ENCODE assay signal across 2 cellular contexts in the genomic region with DNA sequence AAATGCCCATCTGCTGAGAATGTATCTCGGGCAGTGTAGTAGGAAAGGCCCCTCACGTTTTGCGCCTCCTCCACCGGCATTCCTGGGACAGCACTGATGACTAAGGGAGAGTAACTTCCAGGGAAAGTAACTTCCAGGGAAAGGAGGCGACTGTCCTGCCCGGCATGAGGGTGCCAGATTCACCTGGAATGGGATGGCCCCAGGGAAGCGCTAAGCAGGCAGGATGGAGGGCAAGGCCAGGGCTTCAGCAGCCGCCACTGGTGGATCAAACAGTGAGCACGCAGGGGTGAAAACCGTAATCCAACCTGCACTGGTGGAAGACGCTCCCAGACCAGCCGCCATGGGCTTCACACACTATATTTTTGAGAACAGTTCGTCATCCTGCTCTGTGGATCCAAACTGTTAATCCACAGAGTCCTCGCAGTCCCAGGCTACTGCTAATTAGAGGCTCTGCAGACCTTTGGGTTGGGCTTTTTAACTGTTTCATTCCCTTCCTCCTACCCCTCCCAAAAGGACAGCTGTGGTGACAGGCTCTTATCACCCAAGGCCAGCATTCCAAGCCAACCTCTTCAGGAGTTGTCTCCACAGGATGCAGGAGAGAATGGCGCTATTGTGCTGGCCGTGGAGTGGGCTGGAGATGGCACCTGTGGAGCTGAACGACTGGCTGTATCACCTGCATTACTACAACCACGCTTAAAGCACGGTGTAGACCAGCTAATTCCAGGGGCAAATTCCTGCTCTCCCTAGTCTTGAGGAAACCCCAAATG.
TF ChIP-seq lines count a peak whose summit lies in the region.

No MANE protein-coding gene starts in this region.

TF ChIP-seq in SK-N-SH, 30 proteins besides CTCF, POLR2A, EP300 and RAD21:
- TF ChIP-seq, protein P1, sequence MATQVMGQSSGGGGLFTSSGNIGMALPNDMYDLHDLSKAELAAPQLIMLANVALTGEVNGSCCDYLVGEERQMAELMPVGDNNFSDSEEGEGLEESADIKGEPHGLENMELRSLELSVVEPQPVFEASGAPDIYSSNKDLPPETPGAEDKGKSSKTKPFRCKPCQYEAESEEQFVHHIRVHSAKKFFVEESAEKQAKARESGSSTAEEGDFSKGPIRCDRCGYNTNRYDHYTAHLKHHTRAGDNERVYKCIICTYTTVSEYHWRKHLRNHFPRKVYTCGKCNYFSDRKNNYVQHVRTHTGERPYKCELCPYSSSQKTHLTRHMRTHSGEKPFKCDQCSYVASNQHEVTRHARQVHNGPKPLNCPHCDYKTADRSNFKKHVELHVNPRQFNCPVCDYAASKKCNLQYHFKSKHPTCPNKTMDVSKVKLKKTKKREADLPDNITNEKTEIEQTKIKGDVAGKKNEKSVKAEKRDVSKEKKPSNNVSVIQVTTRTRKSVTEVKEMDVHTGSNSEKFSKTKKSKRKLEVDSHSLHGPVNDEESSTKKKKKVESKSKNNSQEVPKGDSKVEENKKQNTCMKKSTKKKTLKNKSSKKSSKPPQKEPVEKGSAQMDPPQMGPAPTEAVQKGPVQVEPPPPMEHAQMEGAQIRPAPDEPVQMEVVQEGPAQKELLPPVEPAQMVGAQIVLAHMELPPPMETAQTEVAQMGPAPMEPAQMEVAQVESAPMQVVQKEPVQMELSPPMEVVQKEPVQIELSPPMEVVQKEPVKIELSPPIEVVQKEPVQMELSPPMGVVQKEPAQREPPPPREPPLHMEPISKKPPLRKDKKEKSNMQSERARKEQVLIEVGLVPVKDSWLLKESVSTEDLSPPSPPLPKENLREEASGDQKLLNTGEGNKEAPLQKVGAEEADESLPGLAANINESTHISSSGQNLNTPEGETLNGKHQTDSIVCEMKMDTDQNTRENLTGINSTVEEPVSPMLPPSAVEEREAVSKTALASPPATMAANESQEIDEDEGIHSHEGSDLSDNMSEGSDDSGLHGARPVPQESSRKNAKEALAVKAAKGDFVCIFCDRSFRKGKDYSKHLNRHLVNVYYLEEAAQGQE (IDR thresholded peaks at IDR 0.05; ENCODE audit: low read depth, low read length) = no peak
- no peak for TF ChIP-seq POLR2AphosphoS5 (IDR thresholded peaks at IDR 0.05; ENCODE audit: low read depth, low read length)

TF ChIP-seq in SK-N-SH treated with all-trans-retinoic acid at 6 μM for 48 hours, 23 proteins besides CTCF, POLR2A, EP300 and RAD21 (continued from another document):
- TF ChIP-seq, protein P2, sequence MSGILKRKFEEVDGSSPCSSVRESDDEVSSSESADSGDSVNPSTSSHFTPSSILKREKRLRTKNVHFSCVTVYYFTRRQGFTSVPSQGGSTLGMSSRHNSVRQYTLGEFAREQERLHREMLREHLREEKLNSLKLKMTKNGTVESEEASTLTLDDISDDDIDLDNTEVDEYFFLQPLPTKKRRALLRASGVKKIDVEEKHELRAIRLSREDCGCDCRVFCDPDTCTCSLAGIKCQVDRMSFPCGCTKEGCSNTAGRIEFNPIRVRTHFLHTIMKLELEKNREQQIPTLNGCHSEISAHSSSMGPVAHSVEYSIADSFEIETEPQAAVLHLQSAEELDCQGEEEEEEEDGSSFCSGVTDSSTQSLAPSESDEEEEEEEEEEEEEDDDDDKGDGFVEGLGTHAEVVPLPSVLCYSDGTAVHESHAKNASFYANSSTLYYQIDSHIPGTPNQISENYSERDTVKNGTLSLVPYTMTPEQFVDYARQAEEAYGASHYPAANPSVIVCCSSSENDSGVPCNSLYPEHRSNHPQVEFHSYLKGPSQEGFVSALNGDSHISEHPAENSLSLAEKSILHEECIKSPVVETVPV (CRISPR knock-in tag; IDR thresholded peaks at IDR 0.05) = no peak
- TF ChIP-seq OSR1 (CRISPR knock-in tag; IDR thresholded peaks at IDR 0.05) (no peak), GLIS3 (CRISPR knock-in tag; IDR thresholded peaks at IDR 0.05) (no peak), SNAI2 (CRISPR knock-in tag; IDR thresholded peaks at IDR 0.05) (no peak), ZNF70 (CRISPR knock-in tag; IDR thresholded peaks at IDR 0.05) (no peak)
- TF ChIP-seq, protein P3, sequence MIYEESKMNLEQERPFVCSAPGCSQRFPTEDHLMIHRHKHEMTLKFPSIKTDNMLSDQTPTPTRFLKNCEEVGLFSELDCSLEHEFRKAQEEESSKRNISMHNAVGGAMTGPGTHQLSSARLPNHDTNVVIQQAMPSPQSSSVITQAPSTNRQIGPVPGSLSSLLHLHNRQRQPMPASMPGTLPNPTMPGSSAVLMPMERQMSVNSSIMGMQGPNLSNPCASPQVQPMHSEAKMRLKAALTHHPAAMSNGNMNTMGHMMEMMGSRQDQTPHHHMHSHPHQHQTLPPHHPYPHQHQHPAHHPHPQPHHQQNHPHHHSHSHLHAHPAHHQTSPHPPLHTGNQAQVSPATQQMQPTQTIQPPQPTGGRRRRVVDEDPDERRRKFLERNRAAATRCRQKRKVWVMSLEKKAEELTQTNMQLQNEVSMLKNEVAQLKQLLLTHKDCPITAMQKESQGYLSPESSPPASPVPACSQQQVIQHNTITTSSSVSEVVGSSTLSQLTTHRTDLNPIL (CRISPR knock-in tag; IDR thresholded peaks at IDR 0.05; ENCODE audit: low read depth) = no peak
